Comparison of ENCODE assay signal across 1 cellular context in the genomic region with DNA sequence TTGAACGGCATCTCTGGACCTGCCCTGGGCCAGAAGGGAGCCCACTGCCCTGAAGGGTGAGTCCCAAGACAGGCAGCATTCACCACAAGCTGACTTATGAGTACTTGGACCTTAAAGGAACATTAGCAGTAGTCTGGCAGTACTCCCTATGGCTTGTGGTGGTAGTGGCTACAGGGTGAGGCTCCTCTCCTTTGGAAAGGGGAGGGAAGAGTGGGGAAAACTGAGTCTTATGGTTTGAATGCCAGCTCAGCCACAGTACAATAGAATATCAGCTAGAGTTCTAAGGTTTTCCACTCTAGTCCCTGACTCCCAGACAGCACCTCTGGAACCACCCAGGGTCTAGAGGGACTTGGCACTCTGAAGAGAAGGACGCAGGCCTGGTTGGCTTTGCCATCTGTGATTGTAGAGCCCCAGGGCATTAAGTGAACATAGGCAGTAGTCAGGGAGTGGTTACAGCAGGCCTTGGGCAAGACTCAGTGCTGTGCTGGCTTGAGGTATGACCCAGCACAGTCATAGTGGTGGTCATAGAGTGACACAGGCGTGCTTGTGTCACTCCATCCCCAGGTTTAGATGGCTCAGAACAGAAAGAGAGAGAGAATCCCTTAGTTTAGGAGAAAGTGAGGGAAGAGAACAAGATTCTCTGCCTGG.
TF ChIP-seq lines count a peak whose summit lies in the region.

No MANE protein-coding gene starts in this region.

TF ChIP-seq in GM12878, 131 proteins besides CTCF, POLR2A, EP300 and RAD21:
- TF ChIP-seq PAX5 (IDR thresholded peaks at IDR 0.05; ENCODE audit: borderline replicate concordance, low read depth, low read length) (no peak), STAT1 (conservative IDR thresholded peaks at IDR 0.05) (no peak), SMAD5 (IDR thresholded peaks at IDR 0.05; ENCODE audit: low read depth) (no peak; the same call in 1 of the 2 replicates), ELK1 (IDR thresholded peaks at IDR 0.05; ENCODE audit: low read depth, low read length) (no peak), ZBED1 (IDR thresholded peaks at IDR 0.05; ENCODE audit: borderline replicate concordance) (peak; percentile 26; the same call in 1 of the 2 replicates), IKZF1 (conservative IDR thresholded peaks at IDR 0.05) (no peak), SRF (IDR thresholded peaks at IDR 0.05; ENCODE audit: low read depth in 2 of 2, low read length in 2 of 2) (no peak), POLR2AphosphoS5 (IDR thresholded peaks at IDR 0.05; ENCODE audit: low read length) (peak; percentile 54; the same call in 1 of the 2 replicates), CBX5 (IDR thresholded peaks at IDR 0.05; ENCODE audit: low read depth) (no peak), PML (IDR thresholded peaks at IDR 0.05; ENCODE audit: low read length) (peak; percentile 52; the same call in 1 of the 2 replicates), KDM1A (IDR thresholded peaks at IDR 0.05; ENCODE audit: borderline replicate concordance) (no peak), POU2F2 (IDR thresholded peaks at IDR 0.05; ENCODE audit: borderline replicate concordance, low read depth, low read length) (no peak; the same call in 2 of the 3 replicates), BCL11A (IDR thresholded peaks at IDR 0.05; ENCODE audit: low read depth, low read length) (no peak), RB1 (IDR thresholded peaks at IDR 0.05; ENCODE audit: borderline replicate concordance) (no peak), MTA3 (IDR thresholded peaks at IDR 0.05; ENCODE audit: borderline replicate concordance, low read length) (peak; percentile 64; the same call in 1 of the 2 replicates), TCF7 (IDR thresholded peaks at IDR 0.05; ENCODE audit: borderline replicate concordance) (no peak), CREB1 (IDR thresholded peaks at IDR 0.05; ENCODE audit: low read depth) (no peak), FOS (IDR thresholded peaks at IDR 0.05; ENCODE audit: borderline replicate concordance, extremely low read depth, insufficient read length) (no peak), FOXM1 (IDR thresholded peaks at IDR 0.05; ENCODE audit: low read depth, low read length) (no peak), LARP7 (IDR thresholded peaks at IDR 0.05) (no peak), CHD2 (IDR thresholded peaks at IDR 0.05; ENCODE audit: borderline replicate concordance, low read depth, low read length) (no peak), SMAD1 (IDR thresholded peaks at IDR 0.05; ENCODE audit: low read depth, partially characterized antibody) (no peak), ZNF384 (IDR thresholded peaks at IDR 0.05; ENCODE audit: borderline replicate concordance, low read depth, low read length) (no peak), SIN3A (IDR thresholded peaks at IDR 0.05; ENCODE audit: low read depth, low read length) (no peak), CEBPB (IDR thresholded peaks at IDR 0.05; ENCODE audit: borderline replicate concordance in 1 of 2, low read depth in 2 of 2, low read length in 2 of 2) (no peak), PBX3 (IDR thresholded peaks at IDR 0.05; ENCODE audit: insufficient replicate concordance, low read depth, low read length) (no peak), ATF3 (IDR thresholded peaks at IDR 0.05; ENCODE audit: borderline replicate concordance, extremely low read depth, low read depth, low read length) (no peak)
- TF ChIP-seq, protein P1, sequence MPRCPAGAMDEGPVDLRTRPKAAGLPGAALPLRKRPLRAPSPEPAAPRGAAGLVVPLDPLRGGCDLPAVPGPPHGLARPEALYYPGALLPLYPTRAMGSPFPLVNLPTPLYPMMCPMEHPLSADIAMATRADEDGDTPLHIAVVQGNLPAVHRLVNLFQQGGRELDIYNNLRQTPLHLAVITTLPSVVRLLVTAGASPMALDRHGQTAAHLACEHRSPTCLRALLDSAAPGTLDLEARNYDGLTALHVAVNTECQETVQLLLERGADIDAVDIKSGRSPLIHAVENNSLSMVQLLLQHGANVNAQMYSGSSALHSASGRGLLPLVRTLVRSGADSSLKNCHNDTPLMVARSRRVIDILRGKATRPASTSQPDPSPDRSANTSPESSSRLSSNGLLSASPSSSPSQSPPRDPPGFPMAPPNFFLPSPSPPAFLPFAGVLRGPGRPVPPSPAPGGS (IDR thresholded peaks at IDR 0.05; ENCODE audit: borderline replicate concordance, insufficient read depth, low read depth, low read length, poor library complexity, severe bottlenecking), result peak; percentile 14
- TF ChIP-seq, protein P2, sequence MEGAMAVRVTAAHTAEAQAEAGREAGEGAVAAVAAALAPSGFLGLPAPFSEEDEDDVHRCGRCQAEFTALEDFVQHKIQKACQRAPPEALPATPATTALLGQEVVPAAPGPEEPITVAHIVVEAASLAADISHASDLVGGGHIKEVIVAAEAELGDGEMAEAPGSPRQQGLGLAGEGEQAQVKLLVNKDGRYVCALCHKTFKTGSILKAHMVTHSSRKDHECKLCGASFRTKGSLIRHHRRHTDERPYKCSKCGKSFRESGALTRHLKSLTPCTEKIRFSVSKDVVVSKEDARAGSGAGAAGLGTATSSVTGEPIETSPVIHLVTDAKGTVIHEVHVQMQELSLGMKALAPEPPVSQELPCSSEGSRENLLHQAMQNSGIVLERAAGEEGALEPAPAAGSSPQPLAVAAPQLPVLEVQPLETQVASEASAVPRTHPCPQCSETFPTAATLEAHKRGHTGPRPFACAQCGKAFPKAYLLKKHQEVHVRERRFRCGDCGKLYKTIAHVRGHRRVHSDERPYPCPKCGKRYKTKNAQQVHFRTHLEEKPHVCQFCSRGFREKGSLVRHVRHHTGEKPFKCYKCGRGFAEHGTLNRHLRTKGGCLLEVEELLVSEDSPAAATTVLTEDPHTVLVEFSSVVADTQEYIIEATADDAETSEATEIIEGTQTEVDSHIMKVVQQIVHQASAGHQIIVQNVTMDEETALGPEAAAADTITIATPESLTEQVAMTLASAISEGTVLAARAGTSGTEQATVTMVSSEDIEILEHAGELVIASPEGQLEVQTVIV (IDR thresholded peaks at IDR 0.05; ENCODE audit: borderline replicate concordance, partially characterized antibody), result no peak
- TF ChIP-seq, protein P3, sequence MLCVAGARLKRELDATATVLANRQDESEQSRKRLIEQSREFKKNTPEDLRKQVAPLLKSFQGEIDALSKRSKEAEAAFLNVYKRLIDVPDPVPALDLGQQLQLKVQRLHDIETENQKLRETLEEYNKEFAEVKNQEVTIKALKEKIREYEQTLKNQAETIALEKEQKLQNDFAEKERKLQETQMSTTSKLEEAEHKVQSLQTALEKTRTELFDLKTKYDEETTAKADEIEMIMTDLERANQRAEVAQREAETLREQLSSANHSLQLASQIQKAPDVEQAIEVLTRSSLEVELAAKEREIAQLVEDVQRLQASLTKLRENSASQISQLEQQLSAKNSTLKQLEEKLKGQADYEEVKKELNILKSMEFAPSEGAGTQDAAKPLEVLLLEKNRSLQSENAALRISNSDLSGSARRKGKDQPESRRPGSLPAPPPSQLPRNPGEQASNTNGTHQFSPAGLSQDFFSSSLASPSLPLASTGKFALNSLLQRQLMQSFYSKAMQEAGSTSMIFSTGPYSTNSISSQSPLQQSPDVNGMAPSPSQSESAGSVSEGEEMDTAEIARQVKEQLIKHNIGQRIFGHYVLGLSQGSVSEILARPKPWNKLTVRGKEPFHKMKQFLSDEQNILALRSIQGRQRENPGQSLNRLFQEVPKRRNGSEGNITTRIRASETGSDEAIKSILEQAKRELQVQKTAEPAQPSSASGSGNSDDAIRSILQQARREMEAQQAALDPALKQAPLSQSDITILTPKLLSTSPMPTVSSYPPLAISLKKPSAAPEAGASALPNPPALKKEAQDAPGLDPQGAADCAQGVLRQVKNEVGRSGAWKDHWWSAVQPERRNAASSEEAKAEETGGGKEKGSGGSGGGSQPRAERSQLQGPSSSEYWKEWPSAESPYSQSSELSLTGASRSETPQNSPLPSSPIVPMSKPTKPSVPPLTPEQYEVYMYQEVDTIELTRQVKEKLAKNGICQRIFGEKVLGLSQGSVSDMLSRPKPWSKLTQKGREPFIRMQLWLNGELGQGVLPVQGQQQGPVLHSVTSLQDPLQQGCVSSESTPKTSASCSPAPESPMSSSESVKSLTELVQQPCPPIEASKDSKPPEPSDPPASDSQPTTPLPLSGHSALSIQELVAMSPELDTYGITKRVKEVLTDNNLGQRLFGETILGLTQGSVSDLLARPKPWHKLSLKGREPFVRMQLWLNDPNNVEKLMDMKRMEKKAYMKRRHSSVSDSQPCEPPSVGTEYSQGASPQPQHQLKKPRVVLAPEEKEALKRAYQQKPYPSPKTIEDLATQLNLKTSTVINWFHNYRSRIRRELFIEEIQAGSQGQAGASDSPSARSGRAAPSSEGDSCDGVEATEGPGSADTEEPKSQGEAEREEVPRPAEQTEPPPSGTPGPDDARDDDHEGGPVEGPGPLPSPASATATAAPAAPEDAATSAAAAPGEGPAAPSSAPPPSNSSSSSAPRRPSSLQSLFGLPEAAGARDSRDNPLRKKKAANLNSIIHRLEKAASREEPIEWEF (IDR thresholded peaks at IDR 0.05; ENCODE audit: insufficient replicate concordance, low read depth, low read length), result no peak
- TF ChIP-seq, protein P4, sequence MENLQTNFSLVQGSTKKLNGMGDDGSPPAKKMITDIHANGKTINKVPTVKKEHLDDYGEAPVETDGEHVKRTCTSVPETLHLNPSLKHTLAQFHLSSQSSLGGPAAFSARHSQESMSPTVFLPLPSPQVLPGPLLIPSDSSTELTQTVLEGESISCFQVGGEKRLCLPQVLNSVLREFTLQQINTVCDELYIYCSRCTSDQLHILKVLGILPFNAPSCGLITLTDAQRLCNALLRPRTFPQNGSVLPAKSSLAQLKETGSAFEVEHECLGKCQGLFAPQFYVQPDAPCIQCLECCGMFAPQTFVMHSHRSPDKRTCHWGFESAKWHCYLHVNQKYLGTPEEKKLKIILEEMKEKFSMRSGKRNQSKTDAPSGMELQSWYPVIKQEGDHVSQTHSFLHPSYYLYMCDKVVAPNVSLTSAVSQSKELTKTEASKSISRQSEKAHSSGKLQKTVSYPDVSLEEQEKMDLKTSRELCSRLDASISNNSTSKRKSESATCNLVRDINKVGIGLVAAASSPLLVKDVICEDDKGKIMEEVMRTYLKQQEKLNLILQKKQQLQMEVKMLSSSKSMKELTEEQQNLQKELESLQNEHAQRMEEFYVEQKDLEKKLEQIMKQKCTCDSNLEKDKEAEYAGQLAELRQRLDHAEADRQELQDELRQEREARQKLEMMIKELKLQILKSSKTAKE (IDR thresholded peaks at IDR 0.05; ENCODE audit: low read depth, poor library complexity, severe bottlenecking), result no peak
- TF ChIP-seq, protein P5, sequence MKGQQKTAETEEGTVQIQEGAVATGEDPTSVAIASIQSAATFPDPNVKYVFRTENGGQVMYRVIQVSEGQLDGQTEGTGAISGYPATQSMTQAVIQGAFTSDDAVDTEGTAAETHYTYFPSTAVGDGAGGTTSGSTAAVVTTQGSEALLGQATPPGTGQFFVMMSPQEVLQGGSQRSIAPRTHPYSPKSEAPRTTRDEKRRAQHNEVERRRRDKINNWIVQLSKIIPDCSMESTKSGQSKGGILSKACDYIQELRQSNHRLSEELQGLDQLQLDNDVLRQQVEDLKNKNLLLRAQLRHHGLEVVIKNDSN (IDR thresholded peaks at IDR 0.05; ENCODE audit: borderline replicate concordance, extremely low read length, insufficient read depth, low read depth, low read length), result no peak
